Comparison of ENCODE assay signal across 9 cellular contexts in the genomic region with DNA sequence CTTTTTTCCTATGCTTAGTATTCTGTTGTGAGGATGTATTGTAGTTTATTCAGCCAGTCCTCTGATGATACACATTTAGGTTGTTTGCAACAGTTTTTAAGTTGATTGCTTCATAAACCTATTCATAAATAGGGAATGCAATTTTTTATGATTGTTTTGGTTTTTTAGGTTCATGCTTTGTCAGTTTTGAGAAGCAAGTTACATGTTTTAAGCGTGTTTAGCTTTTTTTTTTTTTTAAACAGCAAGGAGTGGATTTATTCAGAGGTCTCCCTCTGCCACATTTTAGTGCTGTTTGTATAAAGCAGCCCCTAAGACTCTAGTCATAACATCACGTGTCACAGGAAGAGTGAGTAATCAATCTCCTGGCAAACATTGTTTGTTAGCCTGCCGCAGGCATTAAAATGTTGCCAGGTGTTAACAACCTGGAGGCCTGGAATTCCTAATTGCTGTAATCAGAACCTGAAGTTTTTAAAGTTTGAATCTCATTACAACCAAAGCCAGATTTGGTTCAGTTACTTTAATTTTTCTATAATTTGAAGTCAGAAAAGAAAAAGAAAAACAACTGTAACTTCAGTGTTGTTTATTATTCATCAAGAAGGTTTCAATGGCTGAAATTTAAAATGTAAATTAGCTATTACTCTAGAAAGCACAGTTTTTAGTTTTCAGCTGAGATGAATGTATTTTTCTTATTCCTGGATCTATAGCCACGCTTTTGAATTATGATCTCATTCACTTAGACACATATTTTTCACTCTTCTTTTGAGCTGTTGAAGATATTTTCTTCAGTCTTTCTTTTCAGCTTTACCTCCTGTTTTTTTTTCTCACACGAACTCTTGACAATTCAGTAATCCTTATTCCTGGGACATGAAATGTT. TPM values are rescaled to one million over a fixed set of nuclear protein-coding genes. Genes with fewer than 3 reads are reported as not detected.
DNase-seq lines count a peak whose midpoint lies in the region; ATAC-seq and TF ChIP-seq lines count a peak whose summit lies in the region.
"Had no signal": no experiment of that assay in that cellular context is flagged by ENCODE, and none has a peak within 500 bp of the region (broad histone marks: within the 10 kb centered on the region; RNA-seq: fewer than 3 reads in every experiment).

No MANE protein-coding gene starts in this region.

- no peak overlapping the region for H3K27ac ChIP-seq in substantia nigra (ENCODE audit: low read depth, low read length, poor library complexity, severe bottlenecking)

- intact Hi-C loops in Calu3 (cut with micrococcal nuclease; ENCODE audit: unreplicated experiment): loop anchor here (5.0 kb wide), 1 partner anchor 41 kb away; no protein-coding TSS in a partner anchor
- intact Hi-C loops in lower leg skin (cut with DNase I; ENCODE audit: low total_unique reads): loop anchor here (5.0 to 10.0 kb wide), 2 partner anchors 53 to 271 kb away; no protein-coding TSS in a partner anchor

- no peak overlapping the region for H3K4me3 ChIP-seq in lower leg skin (ENCODE audit: low read depth, poor library complexity, severe bottlenecking)

- peak overlapping the region; percentile 95 for H3K27ac Mint-ChIP-seq in Calu3 (ENCODE audit: unreplicated experiment)
- peak overlapping the region; percentile 81 for H3K27ac Mint-ChIP-seq in activated naive CD8-positive, alpha-beta T cell treated with anti-CD3 and anti-CD28 coated beads for 36 hours

- no peaks in the 10 kb centered on the region for H3K9me3 Mint-ChIP-seq in Calu3 (ENCODE audit: low read depth, unreplicated experiment)
- H3K9me3 Mint-ChIP-seq in activated naive CD8-positive, alpha-beta T cell treated with anti-CD3 and anti-CD28 coated beads for 36 hours: no peaks in the 10 kb centered on the region

- CTCF ChIA-PET in Calu3 (lab: Charles Lee): interaction anchor here (0.5 to 4.1 kb wide), 7 partner anchors 30 to 415 kb away, joined by 3 to 44 read pairs (median 7); no protein-coding TSS in a partner anchor

- TF ChIP-seq EP300 in Ishikawa (IDR thresholded peaks at IDR 0.05; ENCODE audit: borderline replicate concordance): no peak

- no TSS peak for BruUV-seq in Calu3 (replicated peaks; lab: Mats Ljungman, UMichigan)

- peaks cover 41% of the 10 kb centered on the region for H3K4me1 Mint-ChIP-seq in Calu3 (ENCODE audit: low read depth, unreplicated experiment)
- H3K4me1 Mint-ChIP-seq in activated naive CD8-positive, alpha-beta T cell treated with anti-CD3 and anti-CD28 coated beads for 36 hours: peaks cover 61% of the 10 kb centered on the region

- TF ChIP-seq POLR2A in lower leg skin (IDR thresholded peaks at IDR 0.05): no peak

- TF ChIP-seq CTCF in Calu3 (IDR thresholded peaks at IDR 0.05; ENCODE audit: unreplicated experiment): no peak
- no peak for TF ChIP-seq CTCF in lower leg skin (IDR thresholded peaks at IDR 0.05)

- peaks cover 9% of the 10 kb centered on the region for H3K36me3 Mint-ChIP-seq in Calu3 (ENCODE audit: insufficient read depth, unreplicated experiment)
- peaks cover 40% of the 10 kb centered on the region for H3K36me3 Mint-ChIP-seq in activated naive CD8-positive, alpha-beta T cell treated with anti-CD3 and anti-CD28 coated beads for 36 hours

- DNase-seq in Calu3 (peak; percentile 59), left kidney (ENCODE audit: low read depth, low spot score) (peak; percentile 66), CD1c-positive myeloid dendritic cell (ENCODE audit: extremely low spot score) (no peak), lower leg skin (ENCODE audit: low spot score in 2 of 2) (no peak), substantia nigra (lab: John Stamatoyannopoulos, UW) (no peak)
- DNase-seq in activated naive CD8-positive, alpha-beta T cell treated with anti-CD3 and anti-CD28 coated beads for 36 hours: no peak
- DNase-seq: OCI-M1 had no signal

- no peak for TF ChIP-seq RAD21 in Ishikawa (IDR thresholded peaks at IDR 0.05; ENCODE audit: low read depth)

- peak overlapping the region; percentile 43 for H3K4me3 Mint-ChIP-seq in Calu3 (ENCODE audit: low read depth, unreplicated experiment)
- no peak overlapping the region for H3K4me3 Mint-ChIP-seq in activated naive CD8-positive, alpha-beta T cell treated with anti-CD3 and anti-CD28 coated beads for 36 hours

- WGBS in lower leg skin, 2 donors: 33 to 35% methylated on average over 5 of the region's 5 CpGs

- ATAC-seq in GM19351 (IDR thresholded peaks at IDR 0.05; ENCODE audit: unreplicated experiment): no peak

- H3K27me3 Mint-ChIP-seq in Calu3 (ENCODE audit: unreplicated experiment): no peaks in the 10 kb centered on the region
- no peaks in the 10 kb centered on the region for H3K27me3 Mint-ChIP-seq in activated naive CD8-positive, alpha-beta T cell treated with anti-CD3 and anti-CD28 coated beads for 36 hours

TF ChIP-seq in Ishikawa, 13 proteins besides CTCF, POLR2A, EP300 and RAD21:
- TF ChIP-seq EGR1 (IDR thresholded peaks at IDR 0.05): no peak
- no peak for TF ChIP-seq TCF12 (IDR thresholded peaks at IDR 0.05; ENCODE audit: low read depth)
- TF ChIP-seq TEAD4 (IDR thresholded peaks at IDR 0.05): peak; percentile 51
- TF ChIP-seq, protein P1, sequence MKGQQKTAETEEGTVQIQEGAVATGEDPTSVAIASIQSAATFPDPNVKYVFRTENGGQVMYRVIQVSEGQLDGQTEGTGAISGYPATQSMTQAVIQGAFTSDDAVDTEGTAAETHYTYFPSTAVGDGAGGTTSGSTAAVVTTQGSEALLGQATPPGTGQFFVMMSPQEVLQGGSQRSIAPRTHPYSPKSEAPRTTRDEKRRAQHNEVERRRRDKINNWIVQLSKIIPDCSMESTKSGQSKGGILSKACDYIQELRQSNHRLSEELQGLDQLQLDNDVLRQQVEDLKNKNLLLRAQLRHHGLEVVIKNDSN (IDR thresholded peaks at IDR 0.05): peak; percentile 69
- no peak for TF ChIP-seq NFIC (IDR thresholded peaks at IDR 0.05)
- no peak for TF ChIP-seq CREB1 (IDR thresholded peaks at IDR 0.05; ENCODE audit: low read depth)
- TF ChIP-seq ZBTB7A (IDR thresholded peaks at IDR 0.05; ENCODE audit: low read depth): no peak
- TF ChIP-seq, protein P2, sequence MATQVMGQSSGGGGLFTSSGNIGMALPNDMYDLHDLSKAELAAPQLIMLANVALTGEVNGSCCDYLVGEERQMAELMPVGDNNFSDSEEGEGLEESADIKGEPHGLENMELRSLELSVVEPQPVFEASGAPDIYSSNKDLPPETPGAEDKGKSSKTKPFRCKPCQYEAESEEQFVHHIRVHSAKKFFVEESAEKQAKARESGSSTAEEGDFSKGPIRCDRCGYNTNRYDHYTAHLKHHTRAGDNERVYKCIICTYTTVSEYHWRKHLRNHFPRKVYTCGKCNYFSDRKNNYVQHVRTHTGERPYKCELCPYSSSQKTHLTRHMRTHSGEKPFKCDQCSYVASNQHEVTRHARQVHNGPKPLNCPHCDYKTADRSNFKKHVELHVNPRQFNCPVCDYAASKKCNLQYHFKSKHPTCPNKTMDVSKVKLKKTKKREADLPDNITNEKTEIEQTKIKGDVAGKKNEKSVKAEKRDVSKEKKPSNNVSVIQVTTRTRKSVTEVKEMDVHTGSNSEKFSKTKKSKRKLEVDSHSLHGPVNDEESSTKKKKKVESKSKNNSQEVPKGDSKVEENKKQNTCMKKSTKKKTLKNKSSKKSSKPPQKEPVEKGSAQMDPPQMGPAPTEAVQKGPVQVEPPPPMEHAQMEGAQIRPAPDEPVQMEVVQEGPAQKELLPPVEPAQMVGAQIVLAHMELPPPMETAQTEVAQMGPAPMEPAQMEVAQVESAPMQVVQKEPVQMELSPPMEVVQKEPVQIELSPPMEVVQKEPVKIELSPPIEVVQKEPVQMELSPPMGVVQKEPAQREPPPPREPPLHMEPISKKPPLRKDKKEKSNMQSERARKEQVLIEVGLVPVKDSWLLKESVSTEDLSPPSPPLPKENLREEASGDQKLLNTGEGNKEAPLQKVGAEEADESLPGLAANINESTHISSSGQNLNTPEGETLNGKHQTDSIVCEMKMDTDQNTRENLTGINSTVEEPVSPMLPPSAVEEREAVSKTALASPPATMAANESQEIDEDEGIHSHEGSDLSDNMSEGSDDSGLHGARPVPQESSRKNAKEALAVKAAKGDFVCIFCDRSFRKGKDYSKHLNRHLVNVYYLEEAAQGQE (IDR thresholded peaks at IDR 0.05; ENCODE audit: low read depth): no peak
- no peak for TF ChIP-seq TAF1 (IDR thresholded peaks at IDR 0.05; ENCODE audit: low read depth)
- TF ChIP-seq FOXM1 (IDR thresholded peaks at IDR 0.05; ENCODE audit: borderline replicate concordance, low read depth): no peak
- TF ChIP-seq YY1 (IDR thresholded peaks at IDR 0.05; ENCODE audit: low read depth): no peak

RNA-seq across cellular contexts. Expression of a gene that starts 59.2 kb away (rescaled TPM):
- total RNA-seq in Calu3 (2022) (10.4 and 10.7 TPM in 2 replicates), lower leg skin (1 to 10 TPM in 2 of 4 donors, under 1 TPM in 2; 0.84 to 2.3 (median 1.3) TPM)
- under 1 TPM; 0.56 to 0.70 TPM for total RNA-seq in activated naive CD8-positive, alpha-beta T cell treated with anti-CD3 and anti-CD28 coated beads for 36 hours

Comparison
In these comparisons a context has a peak if more than half of its experiments do, and no peak if none do; other contexts are left out.
1. DNase-seq: peak in Calu3 (single experiment) and left kidney (single experiment); none in activated naive CD8-positive, alpha-beta T cell treated with anti-CD3 and anti-CD28 coated beads for 36 hours (single experiment), CD1c-positive myeloid dendritic cell (single experiment), lower leg skin (0 of 2) and substantia nigra (0 of 49).